ENCODE assay signal across 19 cellular contexts in the genomic region with DNA sequence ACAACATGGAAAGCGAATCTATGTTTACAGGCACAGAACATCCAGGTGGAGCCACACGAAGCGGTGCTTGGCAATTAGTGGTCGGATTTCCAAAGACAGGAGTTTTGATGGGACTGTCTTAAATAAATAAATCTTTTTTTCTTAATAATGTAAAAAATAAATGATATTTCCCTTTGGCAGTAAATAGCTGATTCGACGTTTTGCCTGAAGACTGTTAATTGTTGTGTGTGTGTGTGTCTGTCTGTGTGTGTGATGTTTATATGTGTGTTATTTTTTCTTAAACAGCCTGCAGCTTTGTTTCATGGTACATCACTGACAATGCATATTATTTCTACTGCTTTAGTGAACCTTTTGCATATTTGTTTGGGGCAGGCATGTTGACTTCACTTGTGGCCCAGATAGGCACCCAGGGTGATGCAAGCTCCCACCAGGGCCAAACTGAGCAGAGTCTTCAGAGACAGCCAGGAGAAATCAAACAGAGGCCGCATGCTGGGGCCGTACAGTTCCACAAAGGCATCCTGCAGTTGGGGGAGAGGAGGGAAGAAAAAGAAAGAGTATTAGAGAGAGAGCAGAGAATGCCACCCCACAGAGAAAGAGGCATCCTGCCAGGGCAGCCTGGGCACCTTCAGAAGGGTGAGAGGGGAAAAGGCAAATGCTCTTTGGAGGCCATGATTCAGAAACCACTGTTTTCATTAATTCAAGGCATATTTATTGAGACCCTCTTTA.
DNase-seq lines count a peak whose midpoint lies in the region; ATAC-seq lines count a peak whose summit lies in the region.
"Had no signal": no experiment of that assay in that cellular context is flagged by ENCODE, and none has a peak within 500 bp of the region (broad histone marks: within the 10 kb centered on the region; RNA-seq: fewer than 3 reads in every experiment).

No MANE protein-coding gene starts in this region.

- peak overlapping the region; percentile 32 for H3K9ac ChIP-seq in adipocyte (ENCODE audit: low read length)
- peak overlapping the region in 2 of 5 donors; percentile 31 to 64 for H3K9ac ChIP-seq in subcutaneous abdominal adipose tissue (ENCODE audit: low read length in 5 of 5)

- peak overlapping the region; percentile 37 for H3K27ac Mint-ChIP-seq in activated naive CD4-positive, alpha-beta T cell treated with anti-CD3 and anti-CD28 coated beads, Interleukin-2, amount 10 ng/mL, durations not matched to agents 7 days and 5 days

- H3K36me3 Mint-ChIP-seq in activated naive CD4-positive, alpha-beta T cell treated with anti-CD3 and anti-CD28 coated beads, Interleukin-2, amount 10 ng/mL, durations not matched to agents 7 days and 5 days: peaks cover 49% of the 10 kb centered on the region

- peaks cover 19% of the 10 kb centered on the region for H3K4me1 ChIP-seq in adipocyte (ENCODE audit: control insufficient read depth, insufficient read depth, low read length)
- peaks cover 2 to 54% (median 34%) of the 10 kb centered on the region in 5 donors for H3K4me1 ChIP-seq in subcutaneous abdominal adipose tissue (ENCODE audit: control insufficient read depth in 5 of 5, insufficient read depth in 5 of 5, low read length in 5 of 5)
- H3K4me1 ChIP-seq: adrenal gland had no signal

- peaks cover 32% of the 10 kb centered on the region for H3K4me1 Mint-ChIP-seq in activated naive CD4-positive, alpha-beta T cell treated with anti-CD3 and anti-CD28 coated beads, Interleukin-2, amount 10 ng/mL, durations not matched to agents 7 days and 5 days

- H3K9me3 ChIP-seq in KOPT-K1 (ENCODE audit: insufficient read depth, low read length, poor library complexity, severe bottlenecking) (no peaks in the 10 kb centered on the region), adipocyte (ENCODE audit: control insufficient read depth, low read length) (no peaks in the 10 kb centered on the region), subcutaneous abdominal adipose tissue (ENCODE audit: control insufficient read depth in 5 of 5, low read length in 5 of 5) (no peaks in the 10 kb centered on the region)
- H3K9me3 ChIP-seq: adrenal gland, Peyer's patch, thoracic aorta had no signal

- H3K27me3 Mint-ChIP-seq in activated naive CD4-positive, alpha-beta T cell treated with anti-CD3 and anti-CD28 coated beads, Interleukin-2, amount 10 ng/mL, durations not matched to agents 7 days and 5 days: no peaks in the 10 kb centered on the region

- H3K36me3 ChIP-seq in KOPT-K1 (ENCODE audit: insufficient read depth, low read length): peaks cover 11% of the 10 kb centered on the region; the same call in 1 of the 2 replicates
- no peaks in the 10 kb centered on the region for H3K36me3 ChIP-seq in adipocyte (ENCODE audit: control insufficient read depth, insufficient read depth, low read length, severe bottlenecking)
- peaks cover 0 to 2% (median 0%) of the 10 kb centered on the region in 5 donors for H3K36me3 ChIP-seq in subcutaneous abdominal adipose tissue (ENCODE audit: control insufficient read depth in 5 of 5, insufficient read depth in 5 of 5, low read length in 5 of 5)
- H3K36me3 ChIP-seq: adrenal gland, cardiac muscle cell, Peyer's patch, thoracic aorta had no signal

- H3K4me3 ChIP-seq in adipocyte (ENCODE audit: low read length) (no peak overlapping the region), subcutaneous abdominal adipose tissue (ENCODE audit: low read depth in 1 of 5, low read length in 5 of 5) (no peak overlapping the region)
- H3K4me3 ChIP-seq: adrenal gland, cardiac muscle cell, Peyer's patch, thoracic aorta had no signal

- no peak overlapping the region for H3K4me3 Mint-ChIP-seq in activated naive CD4-positive, alpha-beta T cell treated with anti-CD3 and anti-CD28 coated beads, Interleukin-2, amount 10 ng/mL, durations not matched to agents 7 days and 5 days

- ATAC-seq in stimulated activated naive CD8-positive, alpha-beta T cell treated with anti-CD3 and anti-CD28 coated beads, Interleukin-15, Interleukin-2, amounts not matched to agents 100 U/mL and 50 U/mL, for 24 hours: no peak

- H3K27me3 ChIP-seq in adipocyte (replicated peaks; ENCODE audit: control insufficient read depth, insufficient read depth, low read length): no peaks in the 10 kb centered on the region
- no peaks in the 10 kb centered on the region for H3K27me3 ChIP-seq in subcutaneous abdominal adipose tissue (ENCODE audit: control insufficient read depth in 5 of 5, insufficient read depth in 4 of 5, low read length in 5 of 5)
- H3K27me3 ChIP-seq: adrenal gland, cardiac muscle cell, Peyer's patch had no signal

- CTCF ChIA-PET in activated naive CD4-positive, alpha-beta T cell treated with anti-CD3 and anti-CD28 coated beads, Interleukin-2, amount 10 ng/mL, durations not matched to agents 7 days and 5 days (lab: Charles Lee): interaction anchor here (0.9 to 7.2 kb wide), 5 partner anchors 14 to 195 kb away, joined by 3 to 80 read pairs (median 4); a partner anchor contains a TSS

- H3K27ac ChIP-seq in KOPT-K1 (ENCODE audit: low read depth, low read length, poor library complexity, severe bottlenecking) (peak overlapping the region; percentile 59), subcutaneous abdominal adipose tissue (ENCODE audit: low read depth, low read length) (peak overlapping the region; percentile 76)
- H3K27ac ChIP-seq: adrenal gland, cardiac muscle cell, Peyer's patch, thoracic aorta had no signal

- H3K9me3 Mint-ChIP-seq in activated naive CD4-positive, alpha-beta T cell treated with anti-CD3 and anti-CD28 coated beads, Interleukin-2, amount 10 ng/mL, durations not matched to agents 7 days and 5 days: no peaks in the 10 kb centered on the region

- no peak for DNase-seq in activated naive CD4-positive, alpha-beta T cell treated with anti-CD3 and anti-CD28 coated beads, Interleukin-2, amount 10 ng/mL, durations not matched to agents 7 days and 5 days
- DNase-seq in activated naive CD4-positive, alpha-beta T cell treated with Interleukin-2 at 50 U/mL for 16 hours: no peak
- no peak for DNase-seq in adipocyte (ENCODE audit: low read depth)
- no peak for DNase-seq in NCI-H2171 treated with DMSO at 0.1 percent for 48 hours (lab: John Stamatoyannopoulos, UW)
- no peak for DNase-seq in stimulated activated naive CD8-positive, alpha-beta T cell treated with anti-CD3 and anti-CD28 coated beads, Interleukin-15, Interleukin-2, amounts not matched to agents 100 U/mL and 50 U/mL, for 24 hours
- DNase-seq in AG20443 (ENCODE audit: low spot score): no peak
- DNase-seq: activated CD4-positive, CD25-positive, alpha-beta regulatory T cell treated with anti-CD3 and anti-CD28 coated beads, Interleukin-2, amount 50 U/mL, for 72 hours; activated T-cell treated with anti-CD3 and anti-CD28 coated beads for 4 hours; adrenal gland; dermis blood vessel endothelial cell; NCI-H187; NCI-H226; nucleus accumbens; Peyer's patch; T1000 had no signal
